ENCODE assay signal across 27 cellular contexts in the genomic region with DNA sequence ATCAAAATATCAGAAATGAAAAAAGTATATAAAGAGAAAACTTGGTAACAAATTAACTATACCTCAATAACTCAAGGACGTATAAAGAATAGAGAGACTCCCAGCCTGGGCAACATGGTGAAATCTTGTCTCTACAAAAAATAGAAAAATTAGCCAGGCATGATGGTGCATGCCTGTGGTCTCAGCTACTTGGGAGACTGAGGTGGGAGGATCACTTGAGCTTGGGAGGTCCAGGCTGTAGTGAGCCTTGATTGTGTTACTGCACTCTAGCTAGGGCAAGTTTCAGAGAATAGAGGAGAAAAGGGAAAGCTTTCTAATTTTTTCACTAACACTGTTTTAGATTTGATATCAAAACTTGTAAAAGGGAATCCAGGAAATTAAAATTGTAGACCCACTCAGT.
"Had no signal": no experiment of that assay in that cellular context is flagged by ENCODE, and none has a peak within 500 bp of the region (broad histone marks: within the 10 kb centered on the region; RNA-seq: fewer than 3 reads in every experiment).

No MANE protein-coding gene starts in this region.

- H3K27me3 ChIP-seq: neural progenitor cell, ovary, right lobe of liver, sigmoid colon, spleen, suprapubic skin, testis, tibial artery, transverse colon, upper lobe of right lung, uterus had no signal

- H3K4me3 ChIP-seq: neural progenitor cell, ovary, psoas muscle, right lobe of liver, sigmoid colon, spleen, suprapubic skin, testis, tibial artery, transverse colon, upper lobe of right lung, uterus had no signal

- H3K4me1 ChIP-seq: neural progenitor cell, parathyroid adenoma, psoas muscle, right lobe of liver, sigmoid colon, spleen, suprapubic skin, testis, transverse colon, upper lobe of right lung, uterus had no signal

- H3K4me2 ChIP-seq: neural progenitor cell had no signal

- H3K36me3 ChIP-seq: neural progenitor cell, ovary, right lobe of liver, sigmoid colon, spleen, suprapubic skin, tibial artery, transverse colon, upper lobe of right lung, uterus had no signal

- H2AFZ ChIP-seq: neural progenitor cell, parathyroid adenoma had no signal

- H3K27ac ChIP-seq: neural progenitor cell, ovary, parathyroid adenoma, psoas muscle, right lobe of liver, sigmoid colon, spleen, suprapubic skin, testis, tibial artery, transverse colon, upper lobe of right lung, uterus had no signal

- H3K79me2 ChIP-seq: parathyroid adenoma had no signal

- H3K9me3 ChIP-seq: ovary, right lobe of liver, sigmoid colon, suprapubic skin, testis, tibial artery, transverse colon, upper lobe of right lung, uterus had no signal

- DNase-seq: natural killer cell; occipital lobe; ovary; posterior cingulate gyrus; psoas muscle; right cardiac atrium; right lobe of liver; sigmoid colon; small intestine; spleen; stimulated activated CD4-positive, alpha-beta T cell treated with anti-CD3 and anti-CD28 coated beads, Interleukin-12 subunit alpha, Interleukin-12 subunit beta, amount 100 ng/mL, for 4 hours; stimulated activated CD4-positive, alpha-beta T cell treated with anti-CD3 and anti-CD28 coated beads, Interleukin-1b, Interleukin-23, amount 100 ng/mL, for 48 hours; stimulated activated CD4-positive, alpha-beta T cell treated with anti-CD3 and anti-CD28 coated beads, Interleukin-4, amount 100 ng/mL, for 1 hour; stimulated activated CD4-positive, alpha-beta T cell treated with anti-CD3 and anti-CD28 coated beads, Interleukin-4, amount 100 ng/mL, for 4 hours; stimulated activated CD8-positive, alpha-beta memory T cell treated with anti-CD3 and anti-CD28 coated beads, Interleukin-4, amount 100 ng/mL, for 48 hours; stimulated activated naive CD4-positive, alpha-beta T cell; stimulated activated naive CD8-positive, alpha-beta T cell treated with anti-CD3 and anti-CD28 coated beads, Interleukin-15, amount 100 ng/mL, for 72 hours; stimulated activated naive CD8-positive, alpha-beta T cell treated with anti-CD3 and anti-CD28 coated beads, Interleukin-15, Interleukin-2, amounts not matched to agents 100 U/mL and 50 U/mL, for 24 hours; substantia nigra; testis; tibial artery; transverse colon; upper lobe of right lung; uterus had no signal

- H3K9ac ChIP-seq: neural progenitor cell, parathyroid adenoma had no signal
